12 cellular contexts compared by ENCODE assay signal in the genomic region with DNA sequence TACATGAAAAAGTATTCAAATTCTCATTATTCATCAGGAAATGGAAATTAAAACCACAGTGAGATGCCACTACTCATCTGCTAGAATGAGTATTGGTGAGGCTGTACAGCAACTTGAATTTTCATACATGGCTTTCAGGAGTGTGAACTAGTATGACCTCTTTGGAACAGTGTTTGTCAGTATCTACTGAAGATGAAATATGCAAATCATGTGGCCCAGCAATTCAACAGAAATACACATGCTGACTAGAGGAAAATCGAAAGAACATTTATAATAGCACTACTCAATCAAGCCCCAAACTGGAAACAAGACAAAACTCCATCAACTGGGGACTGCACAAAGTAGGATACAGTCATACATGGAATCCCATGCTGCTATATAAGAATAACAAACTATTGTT.
DNase-seq lines count a peak whose midpoint lies in the region; ATAC-seq, FAIRE-seq and TF ChIP-seq lines count a peak whose summit lies in the region.
"Had no signal": no experiment of that assay in that cellular context is flagged by ENCODE, and none has a peak within 500 bp of the region (broad histone marks: within the 10 kb centered on the region; RNA-seq: fewer than 3 reads in every experiment).

No MANE protein-coding gene starts in this region.

- no peak overlapping the region for H3K27ac ChIP-seq in GM12878 (ENCODE audit: control insufficient read depth, insufficient read depth)
- no peak overlapping the region for H3K27ac ChIP-seq in CD4-positive, alpha-beta T cell (ENCODE audit: low read depth, low read length)
- H3K27ac ChIP-seq: 22Rv1, SJSA1 had no signal

- TF ChIP-seq CTCF in GM12878 (IDR thresholded peaks at IDR 0.05 in 2 of 3, conservative IDR thresholded peaks at IDR 0.05 in 1 of 3; ENCODE audit: control insufficient read depth in 2 of 3, extremely low read depth in 1 of 3, insufficient read depth in 1 of 3, low read depth in 3 of 3, low read length in 3 of 3) = no peak
- no peak for TF ChIP-seq CTCF in CD4-positive, alpha-beta T cell (IDR thresholded peaks at IDR 0.05)

- no peak overlapping the region for H3K4me3 ChIP-seq in GM12878
- H3K4me3 ChIP-seq: GM23338, SJSA1 had no signal

- intact Hi-C loops in activated CD4-positive, alpha-beta T cell treated with anti-CD3 and anti-CD28 coated beads for 36 hours (cut with DNase I, micrococcal nuclease) = no loop called here
- intact Hi-C loops in GM12878 (cut with micrococcal nuclease; ENCODE audit: unreplicated experiment) = no loop called here
- intact Hi-C loops in CD4-positive, alpha-beta T cell (cut with DNase I, micrococcal nuclease) = no loop called here

- no peaks in the 10 kb centered on the region for H3K36me3 Mint-ChIP-seq in activated CD4-positive, alpha-beta T cell treated with anti-CD3 and anti-CD28 coated beads for 36 hours (ENCODE audit: low read depth)
- no peaks in the 10 kb centered on the region for H3K36me3 Mint-ChIP-seq in CD4-positive, alpha-beta T cell (ENCODE audit: low read depth)

- no peak for TF ChIP-seq EP300 in GM12878 (IDR thresholded peaks at IDR 0.05; ENCODE audit: borderline replicate concordance in 1 of 2, control insufficient read depth in 1 of 2, low read depth in 2 of 2, low read length in 2 of 2)

- H3K27me3 ChIP-seq in GM12878 (replicated peaks in 1 of 2; ENCODE audit: control insufficient read depth in 2 of 2, insufficient read depth in 2 of 2, low read length in 1 of 2) = peaks cover 0 to 1% of the 10 kb centered on the region in 2 experiments; a peak in 1 of 4 replicates
- peaks cover 7% of the 10 kb centered on the region for H3K27me3 ChIP-seq in CD4-positive, alpha-beta T cell (ENCODE audit: control insufficient read depth, insufficient read depth, low read length)
- H3K27me3 ChIP-seq: SJSA1 had no signal

- TF ChIP-seq RAD21 in GM12878 (IDR thresholded peaks at IDR 0.05; ENCODE audit: insufficient read depth, low read depth, low read length) = no peak

- H3K27me3 Mint-ChIP-seq in activated CD4-positive, alpha-beta T cell treated with anti-CD3 and anti-CD28 coated beads for 36 hours = peaks cover 19% of the 10 kb centered on the region
- H3K27me3 Mint-ChIP-seq in CD4-positive, alpha-beta T cell = peaks cover 47% of the 10 kb centered on the region

- BruUV-seq in GM12878 (replicated peaks; lab: Mats Ljungman, UMichigan) = no TSS peak

- RAD21 ChIA-PET in GM12878 (lab: Charles Lee; ENCODE audit: unreplicated experiment) = no interaction called here

- no peak for DNase-seq in activated CD4-positive, alpha-beta T cell treated with anti-CD3 and anti-CD28 coated beads for 36 hours
- DNase-seq in activated CD4-positive, alpha-beta T cell treated with anti-CD3 and anti-CD28 coated beads for 48 hours = no peak
- peak; percentile 39 for DNase-seq in GM12878 (ENCODE audit: low read depth, low spot score)
- DNase-seq in CD4-positive, alpha-beta T cell = no peak
- no peak for DNase-seq in RKO (ENCODE audit: low spot score)
- DNase-seq in NCI-H226 = no peak
- DNase-seq: activated CD4-positive, alpha-beta T cell treated with anti-CD3 and anti-CD28 coated beads, Interleukin-2, amount 10 ng/mL, durations not matched to agents 7 days and 5 days had no signal

- H2AFZ ChIP-seq in GM12878 (ENCODE audit: control insufficient read depth, low read depth, low read length) = no peak overlapping the region
- H2AFZ ChIP-seq: GM23338 had no signal

- H3K4me2 ChIP-seq in GM12878 (ENCODE audit: control insufficient read depth, insufficient read depth) = no peak overlapping the region; the same call in 1 of the 2 replicates
- H3K4me2 ChIP-seq: GM23338 had no signal

- POLR2A ChIA-PET in activated CD4-positive, alpha-beta T cell treated with anti-CD3 and anti-CD28 coated beads for 36 hours (lab: Charles Lee) = no interaction called here
- POLR2A ChIA-PET in GM12878 (lab: Charles Lee) = no interaction called here
- POLR2A ChIA-PET in CD4-positive, alpha-beta T cell (lab: Charles Lee) = no interaction called here

- no peak overlapping the region for H3K4me3 Mint-ChIP-seq in activated CD4-positive, alpha-beta T cell treated with anti-CD3 and anti-CD28 coated beads for 36 hours
- H3K4me3 Mint-ChIP-seq in CD4-positive, alpha-beta T cell = no peak overlapping the region
- H3K4me3 Mint-ChIP-seq: activated CD4-positive, alpha-beta T cell treated with anti-CD3 and anti-CD28 coated beads, Interleukin-2, amount 10 ng/mL, durations not matched to agents 7 days and 5 days; GM23338 had no signal

- peak; percentile 95 for ATAC-seq in activated CD4-positive, alpha-beta T cell treated with anti-CD3 and anti-CD28 coated beads for 36 hours
- ATAC-seq in GM21526 (IDR thresholded peaks at IDR 0.05; ENCODE audit: low FRiP score, unreplicated experiment) (peak; percentile 97), HG03066 (IDR thresholded peaks at IDR 0.05; ENCODE audit: low read depth, unreplicated experiment) (peak; percentile 94), GM12878 (peak; percentile 87)
- ATAC-seq in CD4-positive, alpha-beta T cell (ENCODE audit: poor library complexity) = no peak
- ATAC-seq: GM23338 had no signal

- SMC1A ChIA-PET in GM12878 (lab: Charles Lee; ENCODE audit: uncharacterized antibody, unreplicated experiment) = interaction anchor here (0.6 to 1.1 kb wide), 2 partner anchors 11 to 466 kb away, joined by 3 read pairs; no protein-coding TSS in a partner anchor

- TF ChIP-seq POLR2A in GM12878 (IDR thresholded peaks at IDR 0.05; ENCODE audit: low read depth, low read length) = no peak

- peaks cover 10% of the 10 kb centered on the region for H3K4me1 Mint-ChIP-seq in activated CD4-positive, alpha-beta T cell treated with anti-CD3 and anti-CD28 coated beads for 36 hours
- H3K4me1 Mint-ChIP-seq in CD4-positive, alpha-beta T cell (ENCODE audit: low read depth) = no peaks in the 10 kb centered on the region
- H3K4me1 Mint-ChIP-seq: activated CD4-positive, alpha-beta T cell treated with anti-CD3 and anti-CD28 coated beads, Interleukin-2, amount 10 ng/mL, durations not matched to agents 7 days and 5 days had no signal

- 0% methylated on average over 1 of the region's 1 CpG for WGBS in GM12878 (ENCODE audit: insufficient coverage, insufficient replicate concordance, low lambda C conversion rate, missing lambda C conversion rate)

- no peak overlapping the region for H3K27ac Mint-ChIP-seq in activated CD4-positive, alpha-beta T cell treated with anti-CD3 and anti-CD28 coated beads for 36 hours
- no peak overlapping the region for H3K27ac Mint-ChIP-seq in CD4-positive, alpha-beta T cell
- H3K27ac Mint-ChIP-seq: activated CD4-positive, alpha-beta T cell treated with anti-CD3 and anti-CD28 coated beads, Interleukin-2, amount 10 ng/mL, durations not matched to agents 7 days and 5 days; GM23338 had no signal

- peak; percentile 61 for FAIRE-seq in GM12878 (lab: Jason Lieb, UNC)

- H3K36me3 ChIP-seq in GM12878 (ENCODE audit: control insufficient read depth in 2 of 2, insufficient read depth in 2 of 2, low read length in 1 of 2) = no peaks in the 10 kb centered on the region
- H3K36me3 ChIP-seq: SJSA1 had no signal

- CTCF ChIA-PET in activated CD4-positive, alpha-beta T cell treated with anti-CD3 and anti-CD28 coated beads for 36 hours (lab: Charles Lee) = no interaction called here
- CTCF ChIA-PET in GM12878 (lab: Yijun Ruan, JAX) = interaction anchor here (0.7 kb wide), 1 partner anchor 245 kb away, joined by 3 read pairs; no protein-coding TSS in a partner anchor
- CTCF ChIA-PET in CD4-positive, alpha-beta T cell (lab: Charles Lee) = no interaction called here

- no peak overlapping the region for H3K9ac ChIP-seq in GM12878 (ENCODE audit: control insufficient read depth, insufficient read depth, low read length)

- no peaks in the 10 kb centered on the region; the same call in 2 of the 3 replicates for H3K9me3 ChIP-seq in GM12878 (replicated peaks; ENCODE audit: control insufficient read depth, insufficient read depth, low read length)
- no peaks in the 10 kb centered on the region for H3K9me3 ChIP-seq in CD4-positive, alpha-beta T cell (ENCODE audit: control insufficient read depth, low read length)
- H3K9me3 ChIP-seq: SJSA1 had no signal

- in situ Hi-C loops in GM12878 (cut with MboI) = no loop called here

- no peaks in the 10 kb centered on the region for H3K79me2 ChIP-seq in GM12878 (ENCODE audit: control insufficient read depth, insufficient read depth, low read length)

- H3K4me1 ChIP-seq in GM12878 (ENCODE audit: control insufficient read depth, insufficient read depth, low read length) = peaks cover 3% of the 10 kb centered on the region; the same call in 1 of the 2 replicates
- H3K4me1 ChIP-seq: SJSA1 had no signal

- H3K9me3 Mint-ChIP-seq in activated CD4-positive, alpha-beta T cell treated with anti-CD3 and anti-CD28 coated beads for 36 hours (ENCODE audit: low read depth) = peaks cover 10% of the 10 kb centered on the region
- H3K9me3 Mint-ChIP-seq in CD4-positive, alpha-beta T cell = peaks cover 4% of the 10 kb centered on the region

- H4K20me1 ChIP-seq in GM12878 (ENCODE audit: control insufficient read depth, insufficient read depth) = no peaks in the 10 kb centered on the region

TF ChIP-seq in GM12878, 131 proteins besides CTCF, POLR2A, EP300 and RAD21:
- TF ChIP-seq TCF3 (IDR thresholded peaks at IDR 0.05; ENCODE audit: borderline replicate concordance, insufficient read depth, low read depth, low read length) (no peak), POU2F2 (IDR thresholded peaks at IDR 0.05; ENCODE audit: borderline replicate concordance, low read depth, low read length) (peak; percentile 89; the same call in 2 of the 3 replicates), BRCA1 (IDR thresholded peaks at IDR 0.05; ENCODE audit: low read depth, low read length) (no peak), RBBP5 (conservative IDR thresholded peaks at IDR 0.05) (no peak), RUNX3 (IDR thresholded peaks at IDR 0.05; ENCODE audit: low read length) (peak; percentile 33; the same call in 1 of the 2 replicates)
